1 cellular context compared by ENCODE assay signal in genomic region chr12:96534339-96534738, GRCh38.
TF ChIP-seq lines count a peak whose summit lies in the region.

No MANE protein-coding gene starts in this region.

TF ChIP-seq in HepG2, 621 proteins besides CTCF, POLR2A, EP300 and RAD21 (continued from another document and continues in another):
- TF ChIP-seq LRRFIP1 (CRISPR knock-in tag; conservative IDR thresholded peaks at IDR 0.05) (no peak), ZNF430 (CRISPR knock-in tag; IDR thresholded peaks at IDR 0.05) (no peak), SOX5 (CRISPR knock-in tag; IDR thresholded peaks at IDR 0.05; ENCODE audit: borderline replicate concordance) (0 out of 2 replicates have a peak, but pooled peaks have one; percentile 26), ZNF263 (CRISPR knock-in tag; IDR thresholded peaks at IDR 0.05) (no peak), STAT6 (CRISPR knock-in tag; IDR thresholded peaks at IDR 0.05; ENCODE audit: borderline replicate concordance) (no peak), TEF (CRISPR knock-in tag; IDR thresholded peaks at IDR 0.05) (no peak), ZNF232 (CRISPR knock-in tag; IDR thresholded peaks at IDR 0.05; ENCODE audit: borderline replicate concordance) (no peak), RORA (CRISPR knock-in tag; IDR thresholded peaks at IDR 0.05) (no peak), LCORL (IDR thresholded peaks at IDR 0.05) (no peak), LCORL (CRISPR knock-in tag; IDR thresholded peaks at IDR 0.05) (0 out of 2 replicates have a peak, but pooled peaks have one; percentile 24), MXD1 (CRISPR knock-in tag; IDR thresholded peaks at IDR 0.05) (no peak), ATM (IDR thresholded peaks at IDR 0.05; ENCODE audit: borderline replicate concordance) (no peak), ZNF205 (CRISPR knock-in tag; IDR thresholded peaks at IDR 0.05) (peak; percentile 98), ZFY (CRISPR knock-in tag; IDR thresholded peaks at IDR 0.05) (no peak), AHDC1 (CRISPR knock-in tag; IDR thresholded peaks at IDR 0.05; ENCODE audit: borderline replicate concordance) (peak; percentile 68; the same call in 1 of the 2 replicates), MTA3 (CRISPR knock-in tag; IDR thresholded peaks at IDR 0.05) (no peak), ZNF564 (CRISPR knock-in tag; IDR thresholded peaks at IDR 0.05) (no peak), CCDC6 (CRISPR knock-in tag; IDR thresholded peaks at IDR 0.05) (no peak), ARNTL (CRISPR knock-in tag; IDR thresholded peaks at IDR 0.05) (no peak), KDM6A (CRISPR knock-in tag; IDR thresholded peaks at IDR 0.05; ENCODE audit: low read depth) (no peak), SP5 (CRISPR knock-in tag; IDR thresholded peaks at IDR 0.05; ENCODE audit: borderline replicate concordance, low read depth) (no peak), ZNF281 (CRISPR knock-in tag; IDR thresholded peaks at IDR 0.05; ENCODE audit: borderline replicate concordance) (no peak), REL (CRISPR knock-in tag; conservative IDR thresholded peaks at IDR 0.05) (no peak), CCAR2 (optimal IDR thresholded peaks at IDR 0.05; ENCODE audit: low read depth, low read length) (no peak), PHF21A (CRISPR knock-in tag; IDR thresholded peaks at IDR 0.05) (no peak), HDAC2 (CRISPR knock-in tag; IDR thresholded peaks at IDR 0.05) (peak; percentile 62), MAZ (IDR thresholded peaks at IDR 0.05; ENCODE audit: borderline replicate concordance, low read depth, low read length) (no peak), MAZ (CRISPR knock-in tag; IDR thresholded peaks at IDR 0.05; ENCODE audit: low read depth) (no peak), HNF1B (CRISPR knock-in tag; IDR thresholded peaks at IDR 0.05) (no peak), GPN1 (CRISPR knock-in tag; IDR thresholded peaks at IDR 0.05; ENCODE audit: borderline replicate concordance) (no peak), ZFP36L1 (CRISPR knock-in tag; IDR thresholded peaks at IDR 0.05) (no peak), HHEX (CRISPR knock-in tag; IDR thresholded peaks at IDR 0.05) (0 out of 2 replicates have a peak, but pooled peaks have one; percentile 36), ZNF407 (CRISPR knock-in tag; IDR thresholded peaks at IDR 0.05; ENCODE audit: not compliant biosample characterization) (no peak)
